In genomic region chr15:34078900-34079299, GRCh38 we compare ENCODE assay signal across 21 cellular contexts.
"Had no signal": no experiment of that assay in that cellular context is flagged by ENCODE, and none has a peak within 500 bp of the region (broad histone marks: within the 10 kb centered on the region; RNA-seq: fewer than 3 reads in every experiment).

No MANE protein-coding gene starts in this region.

- H3K27me3 ChIP-seq: MG63 had no signal

- H3K9me3 Mint-ChIP-seq: IgD-negative memory B cell had no signal

- H3K27me3 Mint-ChIP-seq: IgD-negative memory B cell had no signal

- H3K4me1 Mint-ChIP-seq: IgD-negative memory B cell had no signal

- H3K9me3 ChIP-seq: MG63, SK-N-SH had no signal

- ATAC-seq: Panc1, PC-3 had no signal

- H3K27ac ChIP-seq: HL-60, RWPE1 had no signal

- H3K4me3 ChIP-seq: MG63 had no signal

- H3K27ac Mint-ChIP-seq: IgD-negative memory B cell had no signal

- H3K9ac ChIP-seq: SK-N-SH had no signal

- DNase-seq: KBM-7, MG63, NCI-H1092 treated with DMSO at 0.1 percent for 48 hours, NCI-H1436, NCI-H187, NCI-H2029, NCI-H2081 treated with DMSO at 0.1 percent for 48 hours, NCI-H2171, NCI-H226, NCI-H446, NCI-H510A, NCI-H524 treated with DMSO at 0.1 percent for 48 hours, NCI-H69, NCI-H774, PC-3, SHP77, SK-N-SH had no signal

- H3K4me3 Mint-ChIP-seq: IgD-negative memory B cell had no signal
